In the genomic region with DNA sequence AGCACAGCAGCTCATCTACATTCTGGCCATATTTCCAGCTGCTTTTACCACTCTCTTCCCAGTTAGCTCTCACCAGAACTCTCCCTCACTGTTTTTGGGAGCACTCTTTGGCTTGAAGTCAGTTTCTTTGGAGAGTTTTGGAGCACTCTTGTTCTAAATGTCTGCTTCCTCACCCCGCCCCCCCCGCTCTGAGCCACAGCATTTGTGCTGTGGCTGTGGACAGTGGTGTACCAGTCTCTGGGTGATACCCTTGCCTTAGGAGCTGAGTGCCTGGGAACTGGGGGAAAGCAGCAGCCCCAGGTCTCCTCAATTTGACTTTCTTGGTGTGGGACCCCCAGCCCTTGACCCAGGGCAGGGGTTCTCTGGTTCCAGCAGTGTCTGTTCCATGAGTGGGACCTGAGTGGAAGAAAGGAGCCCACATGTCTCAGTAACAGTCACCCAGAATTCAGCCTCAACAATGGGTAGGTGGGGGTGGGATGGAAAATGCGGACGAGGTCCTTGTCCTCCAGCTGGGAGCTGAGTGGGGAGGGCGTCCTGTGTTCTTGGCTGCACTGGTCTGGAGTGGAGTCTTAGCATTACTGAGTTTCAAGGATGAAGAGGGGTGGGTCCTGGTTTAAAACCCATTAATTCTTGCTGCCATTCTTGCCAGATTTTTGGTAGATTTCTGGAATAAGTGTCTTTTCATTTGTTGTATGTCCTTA, we compare ENCODE assay signal across 16 cellular contexts.
"Had no signal": no experiment of that assay in that cellular context is flagged by ENCODE, and none has a peak within 500 bp of the region (broad histone marks: within the 10 kb centered on the region; RNA-seq: fewer than 3 reads in every experiment).

No MANE protein-coding gene starts in this region.

- H3K4me3 ChIP-seq: colonic mucosa, gastroesophageal sphincter, hepatocyte, lower lobe of right lung, psoas muscle, right lobe of liver, SJSA1 had no signal

- H3K27ac ChIP-seq: colonic mucosa, epithelial cell of prostate, gastroesophageal sphincter, hepatocyte, lower lobe of right lung, psoas muscle, right lobe of liver, SJSA1 had no signal

- H3K36me3 Mint-ChIP-seq: natural killer cell treated with Interleukin-12 subunit alpha and Interleukin-12 subunit beta and Interleukin-15 and Interleukin-18, amount 100 ng/mL, for 72 hours had no signal

- H3K4me1 ChIP-seq: colonic mucosa had no signal

- H3K27me3 Mint-ChIP-seq: natural killer cell treated with Interleukin-12 subunit alpha and Interleukin-12 subunit beta and Interleukin-15 and Interleukin-18, amount 100 ng/mL, for 72 hours; stimulated activated memory B cell treated with anti-CD40 and anti-IgM and Interleukin-4, amounts not matched to agents 10 μg/mL and 1 μg/mL and 100 μg/mL, for 72 hours had no signal

- ATAC-seq: gastroesophageal sphincter; psoas muscle; right lobe of liver; stimulated activated memory B cell treated with anti-CD40 and anti-IgM and Interleukin-4, amounts not matched to agents 10 μg/mL and 1 μg/mL and 100 μg/mL, for 72 hours had no signal

- H3K9me3 ChIP-seq: colonic mucosa, gastroesophageal sphincter, lower lobe of right lung, psoas muscle, right lobe of liver, SJSA1 had no signal

- H3K27ac Mint-ChIP-seq: stimulated activated memory B cell treated with anti-CD40 and anti-IgM and Interleukin-4, amounts not matched to agents 10 μg/mL and 1 μg/mL and 100 μg/mL, for 72 hours had no signal

- DNase-seq: activated CD4-positive, alpha-beta T cell treated with anti-CD3 and anti-CD28 coated beads for 48 hours; activated CD8-positive, alpha-beta memory T cell treated with anti-CD3 and anti-CD28 coated beads for 24 hours; activated naive CD4-positive, alpha-beta T cell; colonic mucosa; lower lobe of right lung; midbrain; occipital lobe; psoas muscle; right lobe of liver; T1000 had no signal

- H3K27me3 ChIP-seq: colonic mucosa, gastroesophageal sphincter, hepatocyte, right lobe of liver, SJSA1 had no signal

- H3K36me3 ChIP-seq: colonic mucosa, gastroesophageal sphincter, right lobe of liver had no signal
